Comparison of ENCODE assay signal across 24 cellular contexts in the genomic region with DNA sequence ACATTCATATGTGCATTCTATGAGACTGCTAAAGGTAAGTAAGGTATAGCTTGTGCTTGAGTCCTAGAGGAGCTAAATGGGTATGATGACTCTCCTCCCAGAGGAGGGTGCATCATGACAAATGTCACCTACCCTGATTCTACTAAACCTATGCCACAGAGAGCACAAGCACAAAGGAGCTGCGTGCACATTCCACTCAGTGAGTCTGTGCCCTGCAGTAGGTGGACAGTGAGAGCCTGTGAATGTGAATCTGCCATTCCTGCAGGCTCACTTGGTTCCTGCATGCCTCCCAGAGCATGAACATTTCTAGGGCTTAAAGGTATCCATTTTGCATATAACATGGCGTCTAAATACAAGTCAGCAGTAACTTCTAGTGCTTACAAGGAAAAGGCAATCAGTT. TPM values are rescaled to one million over a fixed set of nuclear protein-coding genes. Genes with fewer than 3 reads are reported as not detected.
DNase-seq lines count a peak whose midpoint lies in the region; ATAC-seq, FAIRE-seq and TF ChIP-seq lines count a peak whose summit lies in the region.
"Had no signal": no experiment of that assay in that cellular context is flagged by ENCODE, and none has a peak within 500 bp of the region (broad histone marks: within the 10 kb centered on the region; RNA-seq: fewer than 3 reads in every experiment).

No MANE protein-coding gene starts in this region.

- no peaks in the 10 kb centered on the region for H3K36me3 ChIP-seq in MM.1S (replicated peaks; ENCODE audit: insufficient read depth, low read length)
- H3K36me3 ChIP-seq in SU-DHL-6 (ENCODE audit: low read length) = no peaks in the 10 kb centered on the region
- H3K36me3 ChIP-seq in lower lobe of right lung = no peaks in the 10 kb centered on the region

- H3K9me2 ChIP-seq in MM.1S (replicated peaks; ENCODE audit: insufficient read depth, low read length) (no peaks in the 10 kb centered on the region), SU-DHL-6 (replicated peaks; ENCODE audit: insufficient read depth, low read length) (no peaks in the 10 kb centered on the region)

- TF ChIP-seq CTCF in MM.1S (IDR thresholded peaks at IDR 0.05; ENCODE audit: low read length) (no peak), SU-DHL-6 (IDR thresholded peaks at IDR 0.05; ENCODE audit: insufficient read depth, low read length, poor library complexity, severe bottlenecking) (no peak), lower lobe of right lung (IDR thresholded peaks at IDR 0.05) (no peak)

- H3F3A ChIP-seq in MM.1S (ENCODE audit: insufficient read depth, low read length) (peaks cover 9% of the 10 kb centered on the region), SU-DHL-6 (ENCODE audit: insufficient read depth) (peaks cover 8% of the 10 kb centered on the region; the same call in 1 of the 2 replicates)

- intact Hi-C loops in lower lobe of right lung (cut with DNase I) = no loop called here

- H3K79me2 ChIP-seq in MM.1S (ENCODE audit: low read length) (no peaks in the 10 kb centered on the region), SU-DHL-6 (ENCODE audit: insufficient read depth, low read length) (no peaks in the 10 kb centered on the region)

- H4K20me1 ChIP-seq in MM.1S (ENCODE audit: insufficient read depth, low read length) (no peaks in the 10 kb centered on the region), SU-DHL-6 (ENCODE audit: low read depth, low read length) (no peaks in the 10 kb centered on the region)

- ATAC-seq in lower lobe of right lung (no peak), GM19023 (IDR thresholded peaks at IDR 0.05; ENCODE audit: unreplicated experiment) (no peak)

- peak; percentile 13 for FAIRE-seq in urothelium cell line (lab: Jason Lieb, UNC)
- FAIRE-seq: A549, D721Med, GM12891, H54, HTR-8/SVneo had no signal

- no peak overlapping the region for H3K27ac ChIP-seq in MM.1S (ENCODE audit: low read length)
- peak overlapping the region; percentile 77 for H3K27ac ChIP-seq in SU-DHL-6 (ENCODE audit: low read depth, low read length)
- no peak overlapping the region for H3K27ac ChIP-seq in lower lobe of right lung
- H3K27ac ChIP-seq: 22Rv1, A549, C4-2B, GM23248 had no signal

- H3K4me2 ChIP-seq in MM.1S (ENCODE audit: low read depth, low read length) = peak overlapping the region; percentile 24; the same call in 1 of the 2 replicates
- peak overlapping the region; percentile 32 for H3K4me2 ChIP-seq in SU-DHL-6 (ENCODE audit: low read depth, low read length, poor library complexity, severe bottlenecking)
- H3K4me2 ChIP-seq: A549 had no signal

- H3K4me1 ChIP-seq in MM.1S (ENCODE audit: low read length) (peaks cover 18% of the 10 kb centered on the region), lower lobe of right lung (peaks cover 6% of the 10 kb centered on the region)
- H3K4me1 ChIP-seq: A549, Caco-2 had no signal

- H2AFZ ChIP-seq in MM.1S (ENCODE audit: low read length) (no peak overlapping the region), SU-DHL-6 (ENCODE audit: low read depth, low read length, severe bottlenecking) (peak overlapping the region; percentile 9)
- H2AFZ ChIP-seq: GM23248 had no signal

- no peak overlapping the region for H3K9ac ChIP-seq in MM.1S (ENCODE audit: low read length)
- H3K9ac ChIP-seq in SU-DHL-6 (ENCODE audit: low read length) = peak overlapping the region; percentile 16; the same call in 1 of the 2 replicates
- H3K9ac ChIP-seq: GM23248 had no signal

- DNase-seq in DMS53 (lab: John Stamatoyannopoulos, UW) (peak; percentile 16), DMS53 treated with DMSO at 0.1 percent for 48 hours (lab: John Stamatoyannopoulos, UW; ENCODE audit: unreplicated experiment) (no peak), MM.1S (no peak), urothelium cell line (ENCODE audit: low spot score) (no peak), NCI-H187 treated with DMSO at 0.1 percent for 48 hours (lab: John Stamatoyannopoulos, UW) (no peak), lower lobe of right lung (no peak)
- DNase-seq: AML-193; Caco-2; CD4-positive, alpha-beta T cell; DMS79 treated with DMSO at 0.1 percent for 48 hours; EL; GM23248; HCEC 1CT; HFFc6; IMR-90 had no signal

- H3K4me3 ChIP-seq in MM.1S (ENCODE audit: low read length) = no peak overlapping the region
- no peak overlapping the region for H3K4me3 ChIP-seq in SU-DHL-6 (ENCODE audit: insufficient read depth, low read length, poor library complexity, severe bottlenecking)
- no peak overlapping the region for H3K4me3 ChIP-seq in lower lobe of right lung
- H3K4me3 ChIP-seq: A549, GM23248 had no signal

- H3K27me3 ChIP-seq in MM.1S (replicated peaks; ENCODE audit: insufficient read depth, low read length) (no peaks in the 10 kb centered on the region), SU-DHL-6 (ENCODE audit: low read length) (no peaks in the 10 kb centered on the region), lower lobe of right lung (ENCODE audit: low read depth) (no peaks in the 10 kb centered on the region)

- H3K9me3 ChIP-seq in MM.1S (replicated peaks; ENCODE audit: insufficient read depth, low read length) (no peaks in the 10 kb centered on the region), SU-DHL-6 (ENCODE audit: insufficient read depth, low read length) (no peaks in the 10 kb centered on the region), lower lobe of right lung (no peaks in the 10 kb centered on the region)
- H3K9me3 ChIP-seq: A549, Caco-2 had no signal

RNA-seq across cellular contexts. Expression of a gene that starts 46.8 kb away (rescaled TPM):
- total RNA-seq in lower lobe of right lung = 10.3 TPM
